Comparison of ENCODE assay signal across 9 cellular contexts in genomic region chrX:16839852-16840460, GRCh38. TPM values are rescaled to one million over a fixed set of nuclear protein-coding genes. Genes with fewer than 3 reads are reported as not detected.
A peak's percentile ranks its signal among the peaks of the same experiment; 100 is the strongest.
DNase-seq lines count a peak whose midpoint lies in the region; ATAC-seq and TF ChIP-seq lines count a peak whose summit lies in the region.
"Had no signal": no experiment of that assay in that cellular context is flagged by ENCODE, and none has a peak within 500 bp of the region (broad histone marks: within the 10 kb centered on the region; RNA-seq: fewer than 3 reads in every experiment).

No MANE protein-coding gene starts in this region.

- H3K9me3 Mint-ChIP-seq in activated naive CD4-positive, alpha-beta T cell treated with anti-CD3 and anti-CD28 coated beads, Interleukin-2, amount 10 ng/mL, durations not matched to agents 7 days and 5 days: no peaks in the 10 kb centered on the region

- H3K27ac Mint-ChIP-seq in activated naive CD4-positive, alpha-beta T cell treated with anti-CD3 and anti-CD28 coated beads, Interleukin-2, amount 10 ng/mL, durations not matched to agents 7 days and 5 days: no peak overlapping the region

- H3K27ac ChIP-seq in SK-N-MC: 0 out of 2 replicates have a peak overlapping the region, but pooled peaks have one; percentile 42

- H3K27me3 Mint-ChIP-seq in activated naive CD4-positive, alpha-beta T cell treated with anti-CD3 and anti-CD28 coated beads, Interleukin-2, amount 10 ng/mL, durations not matched to agents 7 days and 5 days: no peaks in the 10 kb centered on the region

- no peak for TF ChIP-seq CTCF in fibroblast of the aortic adventitia (IDR thresholded peaks at IDR 0.05; ENCODE audit: insufficient read depth, low read length)

- no peak for ATAC-seq in GM19463 (IDR thresholded peaks at IDR 0.05; ENCODE audit: unreplicated experiment)

- H3K9ac ChIP-seq in SK-N-MC (ENCODE audit: insufficient read length): no peak overlapping the region

- H3K9me3 ChIP-seq in SK-N-MC (ENCODE audit: low read depth, low read length): no peaks in the 10 kb centered on the region

- peak; percentile 12 for DNase-seq in activated naive CD4-positive, alpha-beta T cell treated with anti-CD3 and anti-CD28 coated beads, Interleukin-2, amount 50 U/mL, for 16 hours
- no peak for DNase-seq in activated naive CD4-positive, alpha-beta T cell treated with anti-CD3 and anti-CD28 coated beads, Interleukin-2, amount 10 ng/mL, durations not matched to agents 7 days and 5 days
- DNase-seq in SK-N-MC (ENCODE audit: low read depth, low spot score) (no peak), fibroblast of the aortic adventitia (ENCODE audit: low read depth) (peak; percentile 84), NCI-H2107 (lab: John Stamatoyannopoulos, UW) (no peak)
- DNase-seq in stimulated activated CD8-positive, alpha-beta memory T cell treated with anti-CD3 and anti-CD28 coated beads, Interleukin-4, amount 100 ng/mL, for 48 hours: peak; percentile 29
- no peak for DNase-seq in activated CD8-positive, alpha-beta memory T cell treated with anti-CD3 and anti-CD28 coated beads, Interleukin-2, amount 50 U/mL, for 48 hours
- DNase-seq: left cardiac atrium had no signal

- H3K4me1 Mint-ChIP-seq in activated naive CD4-positive, alpha-beta T cell treated with anti-CD3 and anti-CD28 coated beads, Interleukin-2, amount 10 ng/mL, durations not matched to agents 7 days and 5 days: no peaks in the 10 kb centered on the region

- CTCF ChIA-PET in activated naive CD4-positive, alpha-beta T cell treated with anti-CD3 and anti-CD28 coated beads, Interleukin-2, amount 10 ng/mL, durations not matched to agents 7 days and 5 days (lab: Charles Lee): interaction anchor here (0.6 kb wide), 1 partner anchor 43 kb away, joined by 3 read pairs; no protein-coding TSS in a partner anchor

- no peak overlapping the region for H3K4me3 Mint-ChIP-seq in activated naive CD4-positive, alpha-beta T cell treated with anti-CD3 and anti-CD28 coated beads, Interleukin-2, amount 10 ng/mL, durations not matched to agents 7 days and 5 days

- H3K4me3 ChIP-seq in SK-N-MC (no peak overlapping the region), fibroblast of the aortic adventitia (ENCODE audit: low read depth, low read length) (no peak overlapping the region)

- H3K36me3 Mint-ChIP-seq in activated naive CD4-positive, alpha-beta T cell treated with anti-CD3 and anti-CD28 coated beads, Interleukin-2, amount 10 ng/mL, durations not matched to agents 7 days and 5 days: peaks cover 27% of the 10 kb centered on the region

- H3K36me3 ChIP-seq in SK-N-MC (ENCODE audit: insufficient read depth, low read length): peaks cover 66% of the 10 kb centered on the region

RNA-seq across cellular contexts. Expression of gene RBBP7, which starts 30.2 kb away (rescaled TPM):
- 120 and 172 TPM in 2 replicates for total RNA-seq in fibroblast of the aortic adventitia (ENCODE audit: low replicate concordance)

RNA-seq across cellular contexts. Expression of gene TXLNG, which starts 53.7 kb away (rescaled TPM):
- total RNA-seq in fibroblast of the aortic adventitia (ENCODE audit: low replicate concordance): 6.3 and 13.9 TPM in 2 replicates

Comparison
In these comparisons a context has a peak if more than half of its experiments do, and no peak if none do; other contexts are left out.
1. DNase-seq: peak in activated naive CD4-positive, alpha-beta T cell treated with anti-CD3 and anti-CD28 coated beads, Interleukin-2, amount 50 U/mL, for 16 hours (single experiment), fibroblast of the aortic adventitia (single experiment) and stimulated activated CD8-positive, alpha-beta memory T cell treated with anti-CD3 and anti-CD28 coated beads, Interleukin-4, amount 100 ng/mL, for 48 hours (single experiment); none in activated naive CD4-positive, alpha-beta T cell treated with anti-CD3 and anti-CD28 coated beads, Interleukin-2, amount 10 ng/mL, durations not matched to agents 7 days and 5 days (single experiment), SK-N-MC (single experiment), NCI-H2107 (single experiment) and activated CD8-positive, alpha-beta memory T cell treated with anti-CD3 and anti-CD28 coated beads, Interleukin-2, amount 50 U/mL, for 48 hours (single experiment).